8 cellular contexts compared by ENCODE assay signal in genomic region chrX:133335027-133335426, GRCh38.
A peak's percentile ranks its signal among the peaks of the same experiment; 100 is the strongest.
DNase-seq lines count a peak whose midpoint lies in the region; ATAC-seq, FAIRE-seq and TF ChIP-seq lines count a peak whose summit lies in the region.

No MANE protein-coding gene starts in this region.

- BruUV-seq in GM12878 (replicated peaks; lab: Mats Ljungman, UMichigan) = no TSS peak

- RAD21 ChIA-PET in GM12878 (lab: Charles Lee; ENCODE audit: unreplicated experiment) = interaction anchor here (0.7 to 2.8 kb wide), 22 partner anchors 8 to 336 kb away, joined by 3 to 15 read pairs (median 4); no protein-coding TSS in a partner anchor

- intact Hi-C loops in GM12878 (cut with micrococcal nuclease; ENCODE audit: unreplicated experiment) = loop anchor here (1.0 kb wide), 1 partner anchor 335 kb away; no protein-coding TSS in a partner anchor
- intact Hi-C loops in sciatic nerve (cut with DNase I) = no loop called here

- H3K4me2 ChIP-seq in MM.1S (ENCODE audit: low read depth, low read length) (no peak overlapping the region), GM12878 (ENCODE audit: control insufficient read depth, insufficient read depth) (no peak overlapping the region)

- no peaks in the 10 kb centered on the region for H3F3A ChIP-seq in MM.1S (ENCODE audit: insufficient read depth, low read length)

- SMC1A ChIA-PET in GM12878 (lab: Charles Lee; ENCODE audit: uncharacterized antibody, unreplicated experiment) = interaction anchor here (0.6 to 6.2 kb wide), 26 partner anchors 9 to 439 kb away, joined by 3 to 36 read pairs (median 4); partner anchors contain the start of gene GPC4

- H3K36me3 ChIP-seq in MM.1S (replicated peaks; ENCODE audit: insufficient read depth, low read length) (no peaks in the 10 kb centered on the region), GM12878 (ENCODE audit: control insufficient read depth in 2 of 2, insufficient read depth in 2 of 2, low read length in 1 of 2) (no peaks in the 10 kb centered on the region), lung (ENCODE audit: control insufficient read depth in 2 of 2, insufficient read depth in 2 of 2, low read length in 2 of 2) (peaks cover 0 to 3% of the 10 kb centered on the region in 2 donors)

- H3K4me3 ChIP-seq in MM.1S (ENCODE audit: low read length) = no peak overlapping the region
- no peak overlapping the region for H3K4me3 ChIP-seq in GM12878
- H3K4me3 ChIP-seq in lung = no peak overlapping the region

- TF ChIP-seq CTCF in MM.1S (IDR thresholded peaks at IDR 0.05; ENCODE audit: low read length) (peak; percentile 62), GM12878 (IDR thresholded peaks at IDR 0.05 in 2 of 3, conservative IDR thresholded peaks at IDR 0.05 in 1 of 3; ENCODE audit: control insufficient read depth in 2 of 3, extremely low read depth in 1 of 3, insufficient read depth in 1 of 3, low read depth in 3 of 3, low read length in 3 of 3) (peak; percentile 46 to 51 (median 49); a peak in 5 of 6 replicates), lung (IDR thresholded peaks at IDR 0.05; ENCODE audit: control extremely low read depth, extremely low read depth) (peak; percentile 5)

- H4K20me1 ChIP-seq in MM.1S (ENCODE audit: insufficient read depth, low read length) = no peaks in the 10 kb centered on the region
- no peaks in the 10 kb centered on the region for H4K20me1 ChIP-seq in GM12878 (ENCODE audit: control insufficient read depth, insufficient read depth)

- H3K9me3 ChIP-seq in MM.1S (replicated peaks; ENCODE audit: insufficient read depth, low read length) (no peaks in the 10 kb centered on the region), GM12878 (replicated peaks; ENCODE audit: control insufficient read depth, insufficient read depth, low read length) (no peaks in the 10 kb centered on the region), lung (ENCODE audit: control insufficient read depth in 2 of 2, insufficient read depth in 1 of 2, low read length in 1 of 2) (no peaks in the 10 kb centered on the region)

- no peak for TF ChIP-seq EP300 in GM12878 (IDR thresholded peaks at IDR 0.05; ENCODE audit: borderline replicate concordance in 1 of 2, control insufficient read depth in 1 of 2, low read depth in 2 of 2, low read length in 2 of 2)

- ATAC-seq in GM12878 = peak; percentile 56; the same call in 2 of the 3 replicates
- ATAC-seq in lung (ENCODE audit: insufficient read depth, low FRiP score) = no peak
- ATAC-seq in HG03521 (IDR thresholded peaks at IDR 0.05; ENCODE audit: unreplicated experiment) = no peak
- no peak for ATAC-seq in GM19351 (IDR thresholded peaks at IDR 0.05; ENCODE audit: unreplicated experiment)
- ATAC-seq in sciatic nerve = no peak

- TF ChIP-seq POLR2A in GM12878 (IDR thresholded peaks at IDR 0.05; ENCODE audit: low read depth, low read length) = no peak

- CTCF ChIA-PET in GM12878 (lab: Yijun Ruan, JAX) = interaction anchor here (0.6 to 4.8 kb wide), 30 partner anchors 8 to 411 kb away, joined by 3 to 38 read pairs (median 6); partner anchors contain the start of gene GPC4

- no peaks in the 10 kb centered on the region for H3K4me1 ChIP-seq in MM.1S (ENCODE audit: low read length)
- H3K4me1 ChIP-seq in GM12878 (ENCODE audit: control insufficient read depth, insufficient read depth, low read length) = no peaks in the 10 kb centered on the region
- H3K4me1 ChIP-seq in lung (ENCODE audit: control insufficient read depth in 2 of 2, insufficient read depth in 2 of 2, low read length in 2 of 2) = no peaks in the 10 kb centered on the region

- in situ Hi-C loops in GM12878 (cut with MboI) = no loop called here

- POLR2A ChIA-PET in GM12878 (lab: Charles Lee) = interaction anchor here (0.5 to 1.5 kb wide), 4 partner anchors 9 to 54 kb away, joined by 3 to 5 read pairs (median 3); no protein-coding TSS in a partner anchor

- no peaks in the 10 kb centered on the region for H3K79me2 ChIP-seq in MM.1S (ENCODE audit: low read length)
- no peaks in the 10 kb centered on the region for H3K79me2 ChIP-seq in GM12878 (ENCODE audit: control insufficient read depth, insufficient read depth, low read length)

- H3K9me2 ChIP-seq in MM.1S (replicated peaks; ENCODE audit: insufficient read depth, low read length) = no peaks in the 10 kb centered on the region

- H3K27me3 ChIP-seq in MM.1S (replicated peaks; ENCODE audit: insufficient read depth, low read length) (no peaks in the 10 kb centered on the region), GM12878 (replicated peaks in 1 of 2; ENCODE audit: control insufficient read depth in 2 of 2, insufficient read depth in 2 of 2, low read length in 1 of 2) (no peaks in the 10 kb centered on the region), lung (ENCODE audit: control insufficient read depth, insufficient read depth) (no peaks in the 10 kb centered on the region)

- no peak overlapping the region for H3K27ac ChIP-seq in MM.1S (ENCODE audit: low read length)
- no peak overlapping the region for H3K27ac ChIP-seq in GM12878 (ENCODE audit: control insufficient read depth, insufficient read depth)
- no peak overlapping the region for H3K27ac ChIP-seq in lung (ENCODE audit: low read depth in 1 of 2, low read length in 1 of 2)

- FAIRE-seq in GM12878 (lab: Jason Lieb, UNC) = no peak

- peak; percentile 40 for TF ChIP-seq RAD21 in GM12878 (IDR thresholded peaks at IDR 0.05; ENCODE audit: insufficient read depth, low read depth, low read length)

- DNase-seq in NCI-H510A treated with DMSO at 0.1 percent for 48 hours (lab: John Stamatoyannopoulos, UW) (peak; percentile 20), NCI-H510A (lab: John Stamatoyannopoulos, UW) (no peak), MM.1S (peak; percentile 66), GM12878 (ENCODE audit: low read depth, low spot score) (no peak), lung (ENCODE audit: low spot score) (no peak), sciatic nerve (ENCODE audit: low spot score) (no peak)

- H2AFZ ChIP-seq in MM.1S (ENCODE audit: low read length) (no peak overlapping the region), GM12878 (ENCODE audit: control insufficient read depth, low read depth, low read length) (no peak overlapping the region)

- 21% methylated on average over 2 of the region's 2 CpGs for WGBS in GM12878 (ENCODE audit: insufficient coverage, insufficient replicate concordance, low lambda C conversion rate, missing lambda C conversion rate)
- 39 to 74% methylated on average over 2 of the region's 2 CpGs for WGBS in lung, 2 donors

- no peak overlapping the region for H3K9ac ChIP-seq in MM.1S (ENCODE audit: low read length)
- H3K9ac ChIP-seq in GM12878 (ENCODE audit: control insufficient read depth, insufficient read depth, low read length) = no peak overlapping the region

TF ChIP-seq in GM12878, 131 proteins besides CTCF, POLR2A, EP300 and RAD21:
- TF ChIP-seq ZNF622 (IDR thresholded peaks at IDR 0.05) (no peak), LARP7 (IDR thresholded peaks at IDR 0.05) (no peak), SMC3 (IDR thresholded peaks at IDR 0.05; ENCODE audit: borderline replicate concordance, low read length) (peak; percentile 49; the same call in 1 of the 2 replicates)
TF ChIP-seq in GM12878: peak in this region for 1.

Comparison
In these comparisons a context has a peak if more than half of its experiments do, and no peak if none do; other contexts are left out.
1. DNase-seq: peak in NCI-H510A treated with DMSO at 0.1 percent for 48 hours (single experiment) and MM.1S (single experiment); none in NCI-H510A (single experiment), GM12878 (single experiment), lung (single experiment) and sciatic nerve (single experiment).
2. CTCF ChIP-seq: peak in every context shown above with its lines; median percentile 62 in MM.1S; 49 in GM12878; 5 in lung.